Comparison of ENCODE assay signal across 24 cellular contexts in the genomic region with DNA sequence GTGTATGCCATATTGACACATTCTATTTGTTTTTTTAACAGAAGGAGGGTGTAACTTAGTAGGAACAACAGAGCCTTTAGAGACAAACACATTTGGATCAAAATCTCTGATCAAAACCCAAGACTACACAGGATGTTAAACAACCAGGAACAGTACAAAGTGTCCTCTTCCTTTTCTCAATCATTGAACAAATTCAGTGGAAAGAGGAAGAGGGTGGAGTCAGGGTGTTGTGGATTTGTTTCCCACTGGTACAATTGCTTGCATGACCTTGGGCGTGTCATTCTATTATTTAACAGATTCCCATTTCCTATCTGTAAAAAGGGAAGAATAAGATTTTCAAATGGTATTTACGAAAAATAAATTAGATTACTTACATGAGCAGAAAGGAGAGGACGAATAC.
"Had no signal": no experiment of that assay in that cellular context is flagged by ENCODE, and none has a peak within 500 bp of the region (broad histone marks: within the 10 kb centered on the region; RNA-seq: fewer than 3 reads in every experiment).

No MANE protein-coding gene starts in this region.

- H3K4me1 ChIP-seq: ascending aorta had no signal

- H3K27me3 ChIP-seq: ascending aorta, MG63 had no signal

- H3K27ac ChIP-seq: ascending aorta, KMS-11, RWPE1 had no signal

- H3K36me3 ChIP-seq: ascending aorta, MG63 had no signal

- ATAC-seq: activated CD8-positive, alpha-beta T cell treated with anti-CD3 and anti-CD28 coated beads, Interleukin-2, amount 10 ng/mL, durations not matched to agents 7 days and 5 days; activated naive CD8-positive, alpha-beta T cell treated with anti-CD3 and anti-CD28 coated beads, Interleukin-2, amount 50 U/mL, for 24 hours; Panc1; WTC11 had no signal

- DNase-seq: activated CD4-positive, alpha-beta T cell treated with anti-CD3 and anti-CD28 coated beads for 48 hours; activated CD4-positive, alpha-beta T cell treated with anti-CD3 and anti-CD28 coated beads, Interleukin-2, amount 50 U/mL, for 4 hours; activated CD4-positive, CD25-positive, alpha-beta regulatory T cell treated with anti-CD3 and anti-CD28 coated beads, Interleukin-2, amount 50 U/mL, for 72 hours; activated CD8-positive, alpha-beta memory T cell treated with anti-CD3 and anti-CD28 coated beads, Interleukin-2, amount 50 U/mL, for 48 hours; activated CD8-positive, alpha-beta T cell treated with anti-CD3 and anti-CD28 coated beads, Interleukin-2, amount 10 ng/mL, durations not matched to agents 7 days and 5 days; activated naive CD8-positive, alpha-beta T cell treated with anti-CD3 and anti-CD28 coated beads, Interleukin-2, amount 50 U/mL, for 24 hours; activated T-cell treated with anti-CD3 and anti-CD28 coated beads, Interleukin-2, amount 50 U/mL, for 1 hour; amniotic stem cell; MG63; MV-4-11; NCI-H1092 treated with DMSO at 0.1 percent for 48 hours; NCI-H1417 treated with DMSO at 0.1 percent for 48 hours; NCI-H1694; NCI-H2029; NCI-H510A treated with DMSO at 0.1 percent for 48 hours; NCI-H69; NK-92 treated with Interleukin-12 subunit alpha and Interleukin-12 subunit beta, amount 100 ng/mL, for 24 hours; OCI-M1; SHP77 treated with DMSO at 0.1 percent for 48 hours had no signal

- H3K9me3 ChIP-seq: ascending aorta, MG63 had no signal

- H3K4me3 ChIP-seq: ascending aorta, MG63 had no signal
